Comparison of ENCODE assay signal across 33 cellular contexts in the genomic region with DNA sequence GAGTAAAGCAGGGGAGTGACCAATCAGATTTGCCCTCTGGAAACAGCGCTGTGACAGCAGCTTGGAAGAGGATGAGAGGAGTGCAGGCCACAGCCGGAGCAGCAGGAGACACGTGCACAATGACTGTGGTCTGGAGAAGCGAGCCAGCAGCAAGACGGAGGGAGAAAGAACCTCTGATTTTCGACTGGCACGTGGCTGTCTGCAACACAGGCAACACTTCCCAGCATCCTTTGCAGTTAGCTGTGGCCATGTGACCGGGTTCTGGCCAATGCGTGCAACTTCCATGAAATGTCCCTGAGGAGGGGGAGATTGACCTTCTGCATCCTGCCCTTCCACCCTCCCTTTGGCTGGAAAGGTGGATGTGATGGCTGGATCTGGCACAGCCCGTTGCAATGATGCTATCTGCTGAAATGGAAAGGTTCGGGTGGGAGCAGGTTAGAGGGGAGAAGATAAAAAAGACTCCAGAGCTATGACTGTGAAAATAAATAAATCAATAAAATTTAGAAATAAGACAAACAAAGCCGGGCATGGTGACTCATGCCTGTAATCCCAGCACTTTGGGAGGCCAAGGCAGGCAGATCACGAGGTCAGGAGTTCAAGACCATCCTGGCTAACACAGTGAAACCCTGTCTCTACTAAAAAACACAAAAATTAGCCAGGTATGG. TPM values are rescaled to one million over a fixed set of nuclear protein-coding genes. Genes with fewer than 3 reads are reported as not detected.
DNase-seq lines count a peak whose midpoint lies in the region; ATAC-seq, FAIRE-seq and TF ChIP-seq lines count a peak whose summit lies in the region.
"Had no signal": no experiment of that assay in that cellular context is flagged by ENCODE, and none has a peak within 500 bp of the region (broad histone marks: within the 10 kb centered on the region; RNA-seq: fewer than 3 reads in every experiment).

No MANE protein-coding gene starts in this region.

- H2AFZ ChIP-seq in PC-3 (ENCODE audit: low read length) (no peak overlapping the region), H1 (ENCODE audit: low read length) (no peak overlapping the region)

- no peak overlapping the region for H2BK120ac ChIP-seq in H1 (replicated peaks; ENCODE audit: low read depth, low read length)

- H3F3A ChIP-seq in PC-3 (ENCODE audit: low read length, unreplicated experiment) = no peaks in the 10 kb centered on the region

- no peak overlapping the region for H2AK5ac ChIP-seq in H1 (ENCODE audit: low read depth, low read length)

- H3K79me1 ChIP-seq in H1 (ENCODE audit: low read depth, low read length) = no peaks in the 10 kb centered on the region

- no peaks in the 10 kb centered on the region for H3K9me2 ChIP-seq in PC-3 (replicated peaks; ENCODE audit: low read length)

- H3K36me3 ChIP-seq in H7 (replicated peaks; ENCODE audit: control insufficient read depth, insufficient read depth, low read length) = no peaks in the 10 kb centered on the region; the same call in 1 of the 2 replicates
- no peaks in the 10 kb centered on the region for H3K36me3 ChIP-seq in PC-3 (ENCODE audit: low read depth, low read length)
- H3K36me3 ChIP-seq in H1 (ENCODE audit: control insufficient read depth in 2 of 4, insufficient read depth in 4 of 4, low read length in 3 of 4) = no peaks in the 10 kb centered on the region
- H3K36me3 ChIP-seq in right lobe of liver = no peaks in the 10 kb centered on the region
- H3K36me3 ChIP-seq: cardiac muscle cell, lower lobe of right lung, MG63, upper lobe of right lung had no signal

- H3K14ac ChIP-seq in H1 (ENCODE audit: insufficient read length) = no peak overlapping the region

- no peak overlapping the region for H3K4ac ChIP-seq in H1 (replicated peaks; ENCODE audit: insufficient read length, low read depth, low read length)

- H3K23ac ChIP-seq in H1 (ENCODE audit: insufficient read length) = no peak overlapping the region

- H3K27me3 ChIP-seq in H7 (ENCODE audit: control insufficient read depth, insufficient read depth, low read length) (no peaks in the 10 kb centered on the region), PC-3 (ENCODE audit: low read length) (no peaks in the 10 kb centered on the region), H1 (replicated peaks in 1 of 4; ENCODE audit: control insufficient read depth in 3 of 4, extremely low read depth in 1 of 4, insufficient read depth in 3 of 4, low read length in 3 of 4) (no peaks in the 10 kb centered on the region), right lobe of liver (no peaks in the 10 kb centered on the region)
- H3K27me3 ChIP-seq: BLaER1, cardiac muscle cell, MG63, Peyer's patch, upper lobe of right lung had no signal

- H4K8ac ChIP-seq in H1 (ENCODE audit: extremely low read depth, insufficient read depth, low read length) = no peak overlapping the region

- H3K79me2 ChIP-seq in PC-3 (ENCODE audit: low read length) = no peaks in the 10 kb centered on the region
- H3K79me2 ChIP-seq in H1 (ENCODE audit: control insufficient read depth in 1 of 2, insufficient read depth in 2 of 2, low read length in 2 of 2) = no peaks in the 10 kb centered on the region

- WGBS in H1 (ENCODE audit: extremely low coverage in 1 of 2, insufficient coverage in 1 of 2, insufficient read length in 1 of 2, insufficient replicate concordance in 2 of 2, low coverage in 1 of 2, low lambda C conversion rate in 2 of 2, missing lambda C conversion rate in 1 of 2), 2 experiments = 96% methylated on average over 13 of the region's 13 CpGs; no CpG with 5 or more reads in 1 of the 2 experiments
- 58% methylated on average over 9 of the region's 13 CpGs for WGBS in right lobe of liver (ENCODE audit: insufficient coverage, low coverage, low lambda C conversion rate, missing lambda C conversion rate)

- BruUV-seq in PC-3 (replicated peaks; lab: Mats Ljungman, UMichigan) = no TSS peak

- no peaks in the 10 kb centered on the region for H4K20me1 ChIP-seq in PC-3 (ENCODE audit: low read length)
- no peaks in the 10 kb centered on the region for H4K20me1 ChIP-seq in H1 (replicated peaks in 1 of 2; ENCODE audit: control insufficient read depth in 1 of 2, insufficient read depth in 2 of 2, low read length in 2 of 2)

- no peak overlapping the region for H4K5ac ChIP-seq in H1 (ENCODE audit: insufficient read length, low read depth, low read length)

- H2BK5ac ChIP-seq in H1 (ENCODE audit: low read depth, low read length) = peak overlapping the region; percentile 16; the same call in 1 of the 2 replicates

- no peak overlapping the region for H4K91ac ChIP-seq in H1 (replicated peaks; ENCODE audit: insufficient read length, low read length)

- H2BK20ac ChIP-seq in H1 (ENCODE audit: low read length) = no peak overlapping the region

- POLR2A ChIA-PET in PC-3 (lab: Charles Lee; ENCODE audit: unreplicated experiment) = no interaction called here
- POLR2A ChIA-PET in H1 (lab: Charles Lee; ENCODE audit: partially characterized antibody) = interaction anchor here (1.9 kb wide), 1 partner anchor 12 kb away, joined by 7 read pairs; no protein-coding TSS in a partner anchor

- TF ChIP-seq RAD21 in H1 (IDR thresholded peaks at IDR 0.05 in 1 of 2, conservative IDR thresholded peaks at IDR 0.05 in 1 of 2; ENCODE audit: low read depth in 2 of 2, low read length in 2 of 2) = no peak

- no peak for FAIRE-seq in H1 (lab: Jason Lieb, UNC)
- FAIRE-seq: astrocyte, GM12891 had no signal

- H3K18ac ChIP-seq in H1 (ENCODE audit: extremely low read depth, low read length) = no peak overlapping the region

- H3K4me3 ChIP-seq in H7 (ENCODE audit: insufficient read depth, low read depth, low read length) = no peak overlapping the region
- no peak overlapping the region for H3K4me3 ChIP-seq in PC-3 (ENCODE audit: low read length)
- no peak overlapping the region for H3K4me3 ChIP-seq in H1 (ENCODE audit: extremely low read depth in 1 of 4, insufficient read depth in 2 of 4, low read depth in 3 of 4, low read length in 4 of 4)
- H3K4me3 ChIP-seq in right lobe of liver = no peak overlapping the region
- H3K4me3 ChIP-seq: BLaER1, cardiac muscle cell, lower lobe of right lung, MG63, Peyer's patch, skin epidermis, upper lobe of right lung had no signal

- H3K4me2 ChIP-seq in PC-3 (ENCODE audit: low read length) (no peak overlapping the region), H1 (ENCODE audit: insufficient read depth in 1 of 2, low read depth in 2 of 2, low read length in 2 of 2) (no peak overlapping the region)
- H3K4me2 ChIP-seq: BLaER1, KMS-11 had no signal

- CTCF ChIA-PET in PC-3 (lab: Charles Lee) = no interaction called here
- CTCF ChIA-PET in H1 (lab: Charles Lee; ENCODE audit: partially characterized antibody) = interaction anchor here (0.9 to 4.6 kb wide), 6 partner anchors 10 to 98 kb away, joined by 3 to 25 read pairs (median 6); no protein-coding TSS in a partner anchor

- DNase-seq in H7 (peak; percentile 12), PC-3 (peak; percentile 15), H1 (ENCODE audit: low read depth in 1 of 2, low spot score in 2 of 2) (no peak), right lobe of liver (peak in 2 of 3 donors; percentile 57 to 79), T1000 (lab: John Stamatoyannopoulos, UW) (no peak), HCEC 1CT (no peak)
- no peak for DNase-seq in stimulated activated CD4-positive, alpha-beta T cell treated with anti-CD3 and anti-CD28 coated beads, Interleukin-2, amount 100 ng/mL, for 48 hours
- no peak for DNase-seq in stimulated activated CD4-positive, alpha-beta T cell treated with anti-CD3 and anti-CD28 coated beads, Interleukin-2, amount 100 ng/mL, for 24 hours
- DNase-seq: activated CD4-positive, alpha-beta T cell treated with anti-CD3 and anti-CD28 coated beads for 48 hours; activated CD8-positive, alpha-beta memory T cell treated with anti-CD3 and anti-CD28 coated beads for 24 hours; activated effector memory CD4-positive, alpha-beta T cell treated with Interleukin-2 at 50 U/mL for 16 hours; activated naive CD8-positive, alpha-beta T cell treated with anti-CD3 and anti-CD28 coated beads, Interleukin-2, amount 50 U/mL, for 24 hours; activated T-cell treated with anti-CD3 and anti-CD28 coated beads for 4 hours; cortex of kidney; DMS153; effector memory CD8-positive, alpha-beta T cell; lower lobe of right lung; MG63; naive thymus-derived CD4-positive, alpha-beta T cell; NCI-H1105 treated with DMSO at 0.1 percent for 48 hours; NCI-H524; nucleus accumbens; SIG-M5; stimulated activated naive CD4-positive, alpha-beta T cell; upper lobe of right lung had no signal

- H3K9me3 ChIP-seq in PC-3 (ENCODE audit: low read length) (no peaks in the 10 kb centered on the region), H1 (ENCODE audit: insufficient read depth in 2 of 2, low read depth in 1 of 2, low read length in 1 of 2) (no peaks in the 10 kb centered on the region), right lobe of liver (no peaks in the 10 kb centered on the region)
- H3K9me3 ChIP-seq: BLaER1, lower lobe of right lung, MG63, Peyer's patch, upper lobe of right lung had no signal

- peaks cover 3% of the 10 kb centered on the region; the same call in 1 of the 2 replicates for H3K4me1 ChIP-seq in PC-3 (ENCODE audit: insufficient read depth, low read length)
- 0 out of 7 replicates have a peak, but pooled peaks cover 0 to 2% (median 0%) of the 10 kb centered on the region in 4 experiments for H3K4me1 ChIP-seq in H1 (replicated peaks in 1 of 4; ENCODE audit: control insufficient read depth in 3 of 4, insufficient read depth in 4 of 4, low read length in 3 of 4)
- peaks cover 0 to 39% (median 20%) of the 10 kb centered on the region in 4 donors for H3K4me1 ChIP-seq in right lobe of liver

- no peak; the same call in 1 of the 2 replicates for ATAC-seq in PC-3
- ATAC-seq in right lobe of liver = peak in 2 of 4 donors; percentile 38 to 44
- ATAC-seq: activated naive CD8-positive, alpha-beta T cell treated with anti-CD3 and anti-CD28 coated beads, Interleukin-2, amount 50 U/mL, for 24 hours; effector memory CD8-positive, alpha-beta T cell; lower lobe of right lung; naive thymus-derived CD4-positive, alpha-beta T cell; upper lobe of right lung had no signal

- no peak for TF ChIP-seq EP300 in H1 (IDR thresholded peaks at IDR 0.05; ENCODE audit: borderline replicate concordance in 1 of 2, low read depth in 2 of 2, low read length in 2 of 2)

- H3K23me2 ChIP-seq in H1 (ENCODE audit: low read depth, low read length) = no peaks in the 10 kb centered on the region

- no peak overlapping the region for H2BK12ac ChIP-seq in H1 (ENCODE audit: low read depth, low read length)

- TF ChIP-seq POLR2A in H1 (IDR thresholded peaks at IDR 0.05; ENCODE audit: control extremely low read depth in 1 of 2, low read depth in 2 of 2, low read length in 2 of 2) (no peak), right lobe of liver (IDR thresholded peaks at IDR 0.05) (no peak)

- no peak overlapping the region for H3K56ac ChIP-seq in H1 (replicated peaks; ENCODE audit: insufficient read length, low read depth, low read length)

- H3K27ac ChIP-seq in PC-3 (ENCODE audit: low read length) (no peak overlapping the region), H1 (ENCODE audit: low read depth, low read length) (no peak overlapping the region), right lobe of liver (peak overlapping the region in 2 of 3 donors; percentile 71 to 72)
- H3K27ac ChIP-seq: BLaER1, KMS-11, lower lobe of right lung, upper lobe of right lung had no signal

- TF ChIP-seq CTCF in PC-3 (conservative IDR thresholded peaks at IDR 0.05; ENCODE audit: low read depth, low read length) (no peak), H1 (IDR thresholded peaks at IDR 0.05; ENCODE audit: control extremely low read depth in 1 of 3, insufficient read depth in 1 of 3, low read depth in 1 of 3, low read length in 3 of 3) (no peak), right lobe of liver (IDR thresholded peaks at IDR 0.05) (no peak)

- intact Hi-C loops in PC-3 (cut with micrococcal nuclease) (no loop called here), right lobe of liver (cut with DNase I) (loop anchor here in 1 of 2 donors (10.0 kb wide), 1 partner anchor 59 kb away; no protein-coding TSS in a partner anchor)

- H3K9ac ChIP-seq in PC-3 (ENCODE audit: low read length) = no peak overlapping the region
- H3K9ac ChIP-seq in H1 (replicated peaks in 1 of 4; ENCODE audit: extremely low read depth in 1 of 4, low read depth in 3 of 4, low read length in 3 of 4) = no peak overlapping the region
- H3K9ac ChIP-seq: BLaER1, KMS-11 had no signal

- H2BK15ac ChIP-seq in H1 (ENCODE audit: low read length) = no peak overlapping the region

RNA-seq across cellular contexts. Expression of a gene that starts 15.6 kb away (rescaled TPM):
- total RNA-seq in H7 (2014; rRNA removed; shearing (Covaris generic)) = 23.4 and 49.6 TPM in 2 replicates
- 6.0 and 6.3 TPM in 2 replicates for total RNA-seq in PC-3 (2014; rRNA removed)
- total RNA-seq in H1 (2021; fragmentation: NEBNext Ultra II Directional; extraction: Animal tissue kit (Norgen Biotek cat#: 25700)) = 13.2 and 14.2 TPM in 2 replicates
- 21.0 and 36.0 TPM in 2 replicates for polyA plus RNA-seq in H1 (2011; rRNA removed)
- polyA plus RNA-seq in H1 (2011; cell fraction: cytosol; rRNA removed) = 22.6 TPM
- 133 TPM for polyA plus RNA-seq in H1 (2011; cell fraction: nucleus; rRNA removed)
- polyA plus RNA-seq in H1 (2012, experiment 1 of 2) = 12.9 to 21.4 TPM (median 16.6 TPM) in 4 replicates
- polyA plus RNA-seq in H1 (2012, experiment 2 of 2) = 9.4 TPM
- 8.7 TPM for polyA plus RNA-seq in H1 (2013, experiment 1 of 2)
- polyA plus RNA-seq in H1 (2013, experiment 2 of 2) = 7.3 TPM
- polyA minus RNA-seq in H1 (2011; rRNA and poly(A)+ RNA removed) = 43.1 and 49.8 TPM in 2 replicates
- 21.7 TPM for polyA minus RNA-seq in H1 (2011; cell fraction: cytosol; rRNA and poly(A)+ RNA removed)
- polyA minus RNA-seq in H1 (2011; cell fraction: nucleus; rRNA and poly(A)+ RNA removed) = 103 TPM
- total RNA-seq in right lobe of liver = 10 to 100 TPM in 5 of 6 experiments, 1 to 10 TPM in 1; 8.1 to 32.9 (median 19.8) TPM

RNA-seq across cellular contexts. Expression of a gene that starts 35.7 kb away (rescaled TPM):
- 2.6 and 5.3 TPM in 2 replicates for total RNA-seq in H7 (2014; rRNA removed; shearing (Covaris generic))
- total RNA-seq in PC-3 (2014; rRNA removed) (72.6 and 112 TPM in 2 replicates), right lobe of liver (10 to 100 TPM in 3 of 6 experiments, 1 to 10 TPM in 3; 2.6 to 30.6 (median 11.0) TPM)
- 6.2 and 6.3 TPM in 2 replicates for total RNA-seq in H1 (2021; fragmentation: NEBNext Ultra II Directional; extraction: Animal tissue kit (Norgen Biotek cat#: 25700))
- polyA plus RNA-seq in H1 (2011; rRNA removed) = 1.5 and 2.4 TPM in 2 replicates
- 2.9 TPM for polyA plus RNA-seq in H1 (2011; cell fraction: cytosol; rRNA removed)
- 2.1 TPM for polyA plus RNA-seq in H1 (2011; cell fraction: nucleus; rRNA removed)
- polyA plus RNA-seq in H1 (2012, experiment 1 of 2) = 3.3 to 4.4 TPM (median 4.0 TPM) in 4 replicates
- polyA plus RNA-seq in H1 (2012, experiment 2 of 2) = 4.4 TPM
- 4.0 TPM for polyA plus RNA-seq in H1 (2013, experiment 1 of 2)
- polyA plus RNA-seq in H1 (2013, experiment 2 of 2) = 4.0 TPM
- 1.0 and 1.3 TPM in 2 replicates for polyA minus RNA-seq in H1 (2011; rRNA and poly(A)+ RNA removed)
- polyA minus RNA-seq in H1 (2011; cell fraction: cytosol; rRNA and poly(A)+ RNA removed) = 3.1 TPM
- polyA minus RNA-seq in H1 (2011; cell fraction: nucleus; rRNA and poly(A)+ RNA removed) = 4.4 TPM

RNA-seq across cellular contexts. Expression of a gene that starts 55.6 kb away (rescaled TPM):
- 1.0 and 2.7 TPM in 2 replicates for total RNA-seq in H7 (2014; rRNA removed; shearing (Covaris generic))
- total RNA-seq in PC-3 (2014; rRNA removed) (0.80 TPM in 1 of 2 replicates, not detected in the other), right lobe of liver (1 to 10 TPM in 3 of 6 experiments, under 1 TPM in 3; 0.79 to 5.0 (median 1.4) TPM)
- 5.4 and 7.2 TPM in 2 replicates for total RNA-seq in H1 (2021; fragmentation: NEBNext Ultra II Directional; extraction: Animal tissue kit (Norgen Biotek cat#: 25700))
- 10.0 and 13.9 TPM in 2 replicates for polyA plus RNA-seq in H1 (2011; rRNA removed)
- 5.2 TPM for polyA plus RNA-seq in H1 (2011; cell fraction: cytosol; rRNA removed)
- 14.7 TPM for polyA plus RNA-seq in H1 (2011; cell fraction: nucleus; rRNA removed)
- polyA plus RNA-seq in H1 (2012, experiment 1 of 2) = 2.3 to 7.1 TPM (median 5.9 TPM) in 4 replicates
- 3.2 TPM for polyA plus RNA-seq in H1 (2012, experiment 2 of 2)
- polyA plus RNA-seq in H1 (2013, experiment 1 of 2) = 5.7 TPM
- 5.2 TPM for polyA plus RNA-seq in H1 (2013, experiment 2 of 2)
- 0.54 and 1.1 TPM in 2 replicates for polyA minus RNA-seq in H1 (2011; rRNA and poly(A)+ RNA removed)
- polyA minus RNA-seq in H1 (2011; cell fraction: cytosol; rRNA and poly(A)+ RNA removed) = 5.6 TPM
- 1.5 TPM for polyA minus RNA-seq in H1 (2011; cell fraction: nucleus; rRNA and poly(A)+ RNA removed)
- total RNA-seq: HT1080 had no signal
- polyA plus RNA-seq: naive thymus-derived CD4-positive, alpha-beta T cell had no signal

Comparison
In these comparisons a context has a peak if more than half of its experiments do, and no peak if none do; other contexts are left out.
1. DNase-seq: peak in H7 (single experiment), PC-3 (single experiment) and right lobe of liver (2 of 3); none in H1 (0 of 2), stimulated activated CD4-positive, alpha-beta T cell treated with anti-CD3 and anti-CD28 coated beads, Interleukin-2, amount 100 ng/mL, for 48 hours (0 of 2), T1000 (single experiment), stimulated activated CD4-positive, alpha-beta T cell treated with anti-CD3 and anti-CD28 coated beads, Interleukin-2, amount 100 ng/mL, for 24 hours (0 of 2) and HCEC 1CT (single experiment).
2. H3K27ac ChIP-seq: peak in right lobe of liver (2 of 3); none in PC-3 (single experiment) and H1 (single experiment).